Comparison of ENCODE assay signal across 9 cellular contexts in the genomic region with DNA sequence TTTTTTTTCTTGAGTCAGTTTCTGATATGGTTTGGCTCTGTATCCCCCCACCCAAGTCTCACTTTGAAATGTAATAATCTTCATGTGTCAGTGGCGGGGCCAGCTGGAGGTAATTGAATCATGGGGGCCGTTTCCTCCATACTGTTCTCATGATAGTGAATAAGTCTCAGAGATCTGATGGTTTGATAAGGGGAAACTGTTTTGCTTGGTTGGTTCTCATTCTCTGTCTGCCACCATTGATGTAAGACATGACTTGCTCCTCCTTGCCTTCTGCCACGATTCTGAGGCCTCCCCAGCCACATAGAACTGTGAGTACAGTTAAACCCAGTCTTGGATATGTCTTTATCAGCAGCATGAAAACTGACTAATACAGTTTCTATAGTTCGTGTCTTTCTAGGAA. TPM values are rescaled to one million over a fixed set of nuclear protein-coding genes. Genes with fewer than 3 reads are reported as not detected.
A peak's percentile ranks its signal among the peaks of the same experiment; 100 is the strongest.
DNase-seq lines count a peak whose midpoint lies in the region; FAIRE-seq and TF ChIP-seq lines count a peak whose summit lies in the region.
"Had no signal": no experiment of that assay in that cellular context is flagged by ENCODE, and none has a peak within 500 bp of the region (broad histone marks: within the 10 kb centered on the region; RNA-seq: fewer than 3 reads in every experiment).

No MANE protein-coding gene starts in this region.

- H3K27me3 ChIP-seq in endothelial cell of umbilical vein (ENCODE audit: control insufficient read depth in 2 of 2, insufficient read depth in 2 of 2, low read length in 2 of 2), result no peaks in the 10 kb centered on the region
- H3K27me3 ChIP-seq: ovary had no signal

- H3K27ac ChIP-seq in endothelial cell of umbilical vein (ENCODE audit: insufficient read depth, low read depth, low read length), result no peak overlapping the region
- H3K27ac ChIP-seq in RWPE1, result no peak overlapping the region
- H3K27ac ChIP-seq: ovary had no signal

- H3K36me3 ChIP-seq in endothelial cell of umbilical vein (ENCODE audit: control insufficient read depth in 2 of 2, extremely low read depth in 1 of 2, insufficient read depth in 2 of 2, low read length in 2 of 2), result no peaks in the 10 kb centered on the region
- H3K36me3 ChIP-seq: ovary had no signal

- dilution Hi-C loops in endothelial cell of umbilical vein (cut with MboI; ENCODE audit: extremely low pct_ligation_motif_present, low sequenced_read_pairs), result no loop called here

- H3K4me3 ChIP-seq in endothelial cell of umbilical vein (replicated peaks in 1 of 3; ENCODE audit: insufficient read depth in 1 of 3, low read depth in 1 of 3, low read length in 3 of 3), result no peak overlapping the region
- H3K4me3 ChIP-seq: ovary had no signal

- no peak overlapping the region for H2AFZ ChIP-seq in endothelial cell of umbilical vein (ENCODE audit: low read depth, low read length)

- intact Hi-C loops in endothelial cell of umbilical vein (cut with micrococcal nuclease), result loop anchor here (2.0 kb wide), 1 partner anchor 15 kb away; no protein-coding TSS in a partner anchor

- peaks cover 91% of the 10 kb centered on the region for H3K79me2 ChIP-seq in endothelial cell of umbilical vein (ENCODE audit: control insufficient read depth, insufficient read depth, low read length)

- no peaks in the 10 kb centered on the region for H3K9me3 ChIP-seq in endothelial cell of umbilical vein (replicated peaks; ENCODE audit: control insufficient read depth, insufficient read depth, low read length)
- H3K9me3 ChIP-seq: ovary had no signal

- peaks cover 2% of the 10 kb centered on the region for H3K9me1 ChIP-seq in endothelial cell of umbilical vein (replicated peaks; ENCODE audit: control insufficient read depth, extremely low read depth, insufficient read depth, low read length)

- CTCF ChIA-PET in endothelial cell of umbilical vein (lab: Charles Lee), result interaction anchor here (1.1 to 1.4 kb wide), 2 partner anchors 20 to 44 kb away, joined by 3 read pairs; no protein-coding TSS in a partner anchor
- CTCF ChIA-PET in RWPE1 (lab: Yijun Ruan, JAX), result interaction anchor here (0.8 to 1.3 kb wide), 2 partner anchors 44 to 219 kb away, joined by 3 to 4 read pairs; no protein-coding TSS in a partner anchor

- TF ChIP-seq CTCF in endothelial cell of umbilical vein (IDR thresholded peaks at IDR 0.05; ENCODE audit: extremely low read depth in 1 of 2, insufficient read depth in 1 of 2, low read depth in 1 of 2, low read length in 2 of 2) (no peak), RWPE1 (conservative IDR thresholded peaks at IDR 0.05; ENCODE audit: low read depth) (no peak)

- peak; percentile 14 for DNase-seq in M059J (ENCODE audit: low read depth)
- peak; percentile 67 to 80 for DNase-seq in activated CD4-positive, alpha-beta T cell treated with anti-CD3 and anti-CD28 coated beads, Interleukin-2, amount 50 U/mL, for 48 hours
- peak; percentile 64 for DNase-seq in endothelial cell of umbilical vein (ENCODE audit: low read depth, low spot score)
- peak; percentile 75 for DNase-seq in stimulated activated CD8-positive, alpha-beta memory T cell treated with anti-CD3 and anti-CD28 coated beads, Interleukin-4, amount 100 ng/mL, for 48 hours
- no peak for DNase-seq in NCI-H510A treated with DMSO at 0.1 percent for 48 hours (lab: John Stamatoyannopoulos, UW)
- DNase-seq in RWPE1 (ENCODE audit: low spot score), result no peak
- DNase-seq in DMS53 (lab: John Stamatoyannopoulos, UW), result no peak
- DNase-seq: NCI-H2107, ovary had no signal

- no peak overlapping the region for H3K9ac ChIP-seq in endothelial cell of umbilical vein (replicated peaks; ENCODE audit: extremely low read depth, insufficient read depth, low read length)

- peaks cover 34% of the 10 kb centered on the region for H3K4me1 ChIP-seq in endothelial cell of umbilical vein (ENCODE audit: control insufficient read depth, extremely low read depth, insufficient read depth, low read length)

- no peak for FAIRE-seq in endothelial cell of umbilical vein (lab: Jason Lieb, UNC)

- H3K4me2 ChIP-seq in endothelial cell of umbilical vein (ENCODE audit: insufficient read depth, low read length), result peak overlapping the region; percentile 44

- H4K20me1 ChIP-seq in endothelial cell of umbilical vein (replicated peaks; ENCODE audit: control insufficient read depth, extremely low read depth, insufficient read depth, low read length), result peaks cover 9% of the 10 kb centered on the region

- no peak for TF ChIP-seq POLR2A in endothelial cell of umbilical vein (IDR thresholded peaks at IDR 0.05; ENCODE audit: low read depth, low read length)

- POLR2A ChIA-PET in endothelial cell of umbilical vein (lab: Charles Lee), result interaction anchor here (0.7 kb wide), 1 partner anchor 57 kb away, joined by 7 read pairs; no protein-coding TSS in a partner anchor
- POLR2A ChIA-PET in RWPE1 (lab: Yijun Ruan, JAX; ENCODE audit: low non-redundant PET), result no interaction called here

- BruUV-seq in endothelial cell of umbilical vein (replicated peaks; lab: Mats Ljungman, UMichigan), result no TSS peak

TF ChIP-seq in endothelial cell of umbilical vein, 7 proteins besides CTCF, POLR2A, EP300 and RAD21:
- TF ChIP-seq MYC (IDR thresholded peaks at IDR 0.05; ENCODE audit: low read depth, low read length), result no peak
- no peak for TF ChIP-seq POLR2AphosphoS5 (IDR thresholded peaks at IDR 0.05; ENCODE audit: insufficient read depth, low read depth, low read length)
- TF ChIP-seq, protein P1, sequence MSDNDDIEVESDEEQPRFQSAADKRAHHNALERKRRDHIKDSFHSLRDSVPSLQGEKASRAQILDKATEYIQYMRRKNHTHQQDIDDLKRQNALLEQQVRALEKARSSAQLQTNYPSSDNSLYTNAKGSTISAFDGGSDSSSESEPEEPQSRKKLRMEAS (IDR thresholded peaks at IDR 0.05; ENCODE audit: insufficient read depth, insufficient read length), result no peak
- TF ChIP-seq GATA2 (IDR thresholded peaks at IDR 0.05; ENCODE audit: insufficient read depth, insufficient read length, low read depth, low read length), result peak; percentile 78
- TF ChIP-seq EZH2 (IDR thresholded peaks at IDR 0.05; ENCODE audit: borderline replicate concordance, low read depth, low read length, severe bottlenecking), result no peak
- no peak for TF ChIP-seq JUN (IDR thresholded peaks at IDR 0.05; ENCODE audit: borderline replicate concordance, insufficient read depth, insufficient read length, low read depth)
- no peak for TF ChIP-seq FOS (IDR thresholded peaks at IDR 0.05; ENCODE audit: borderline replicate concordance, insufficient read depth, low read length)

RNA-seq across cellular contexts. Expression of a gene that starts 42.9 kb away (rescaled TPM):
- 40.7 and 50.5 TPM in 2 replicates for total RNA-seq in M059J (2014; rRNA removed; shearing (Covaris generic))
- total RNA-seq in endothelial cell of umbilical vein, result 104 and 108 TPM in 2 replicates
- 43.7 and 46.3 TPM in 2 replicates for polyA plus RNA-seq in endothelial cell of umbilical vein
- polyA plus RNA-seq in endothelial cell of umbilical vein (2011; cell fraction: cytosol; rRNA removed), result 45.3 and 50.4 TPM in 2 replicates
- 96.2 and 115 TPM in 2 replicates for polyA plus RNA-seq in endothelial cell of umbilical vein (2011; cell fraction: nucleus; rRNA removed)
- 75.2 and 89.1 TPM in 2 replicates for polyA plus RNA-seq in endothelial cell of umbilical vein (2012)
- polyA minus RNA-seq in endothelial cell of umbilical vein, result 243 and 259 TPM in 2 replicates
- 201 TPM for polyA minus RNA-seq in endothelial cell of umbilical vein (2011; cell fraction: cytosol; rRNA and poly(A)+ RNA removed)
- polyA minus RNA-seq in endothelial cell of umbilical vein (2011; cell fraction: nucleus; rRNA and poly(A)+ RNA removed), result 287 and 385 TPM in 2 replicates

Comparison
In these comparisons a context has a peak if more than half of its experiments do, and no peak if none do; other contexts are left out.
1. DNase-seq: peak in M059J (single experiment), activated CD4-positive, alpha-beta T cell treated with anti-CD3 and anti-CD28 coated beads, Interleukin-2, amount 50 U/mL, for 48 hours (2 of 2), endothelial cell of umbilical vein (single experiment) and stimulated activated CD8-positive, alpha-beta memory T cell treated with anti-CD3 and anti-CD28 coated beads, Interleukin-4, amount 100 ng/mL, for 48 hours (single experiment); none in NCI-H510A treated with DMSO at 0.1 percent for 48 hours (single experiment), RWPE1 (single experiment) and DMS53 (single experiment).